ENCODE assay signal across 8 cellular contexts in the genomic region with DNA sequence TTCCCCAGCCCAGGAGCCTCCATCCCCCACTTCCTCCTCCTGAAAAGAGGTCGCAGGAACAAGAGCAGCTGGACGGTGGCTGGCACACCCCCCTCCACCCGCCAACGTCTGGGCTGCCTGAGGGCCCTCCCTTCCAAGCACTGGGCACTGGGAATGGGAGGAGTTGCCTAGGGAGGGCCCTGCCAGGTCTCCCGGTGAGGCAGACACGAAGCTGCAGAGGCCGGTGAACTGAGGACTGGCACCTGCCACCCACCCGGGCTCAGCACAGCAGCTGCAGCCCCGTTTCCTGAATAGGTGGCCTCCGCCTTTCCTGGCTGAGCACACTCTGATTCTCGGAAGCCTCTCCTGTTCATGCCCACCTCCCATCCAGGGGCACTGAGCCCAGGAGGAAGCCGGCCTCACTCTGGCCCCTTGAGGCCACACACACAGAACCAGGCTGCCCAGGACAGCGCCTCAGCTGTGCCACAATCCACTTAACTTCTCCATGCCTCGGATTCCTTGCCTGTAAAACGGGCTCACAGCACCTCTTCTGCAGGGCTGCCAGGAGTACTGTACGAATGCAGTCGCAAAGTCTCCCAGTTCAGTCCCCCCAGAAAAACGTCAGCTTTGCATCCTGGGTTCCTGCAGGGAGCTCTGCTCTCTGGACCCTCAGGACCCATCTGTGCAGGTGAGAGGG. TPM values are rescaled to one million over a fixed set of nuclear protein-coding genes. Genes with fewer than 3 reads are reported as not detected.
DNase-seq lines count a peak whose midpoint lies in the region; ATAC-seq and TF ChIP-seq lines count a peak whose summit lies in the region.

No MANE protein-coding gene starts in this region.

- peaks cover 5% of the 10 kb centered on the region for H3K36me3 ChIP-seq in BJ (ENCODE audit: control insufficient read depth, insufficient read depth, low read length)
- H3K36me3 ChIP-seq in mesodermal cell (ENCODE audit: control insufficient read depth, insufficient read depth, low read length), result peaks cover 3% of the 10 kb centered on the region

- no peaks in the 10 kb centered on the region for H3K9me3 ChIP-seq in mesodermal cell (ENCODE audit: control insufficient read depth, low read length)

- peak overlapping the region; percentile 55 for H3K4me3 ChIP-seq in BJ (ENCODE audit: low read depth, low read length)
- peak overlapping the region; percentile 90 for H3K4me3 ChIP-seq in LNCaP clone FGC (ENCODE audit: low read depth, low read length)
- peak overlapping the region; percentile 50 for H3K4me3 ChIP-seq in mesodermal cell (ENCODE audit: extremely low read depth, insufficient read depth, low read length, poor library complexity, severe bottlenecking)

- CTCF ChIA-PET in BJ (lab: Yijun Ruan, JAX), result interaction anchor here (1.4 to 3.0 kb wide), 4 partner anchors 10 to 23 kb away, joined by 4 to 21 read pairs (median 10); a partner anchor contains a TSS
- CTCF ChIA-PET in MCF 10A (lab: Yijun Ruan, JAX), result interaction anchor here (0.6 to 2.4 kb wide), 12 partner anchors 9 to 193 kb away, joined by 3 to 12 read pairs (median 4); a partner anchor contains a TSS

- H3K27ac Mint-ChIP-seq in MCF 10A (ENCODE audit: low read depth, unreplicated experiment), result no peak overlapping the region

- peak overlapping the region; percentile 74 for H3K4me3 Mint-ChIP-seq in MCF 10A (ENCODE audit: unreplicated experiment)

- intact Hi-C loops in MCF 10A (cut with micrococcal nuclease), result loop anchor here (10.0 kb wide), 1 partner anchor 180 kb away; a partner anchor contains a TSS

- 77 to 83% methylated on average over 14 to 18 of the region's 18 CpGs for WGBS in mesodermal cell (ENCODE audit: insufficient coverage in 2 of 2), 2 experiments

- H3K27ac ChIP-seq in mesodermal cell (ENCODE audit: low read depth, low read length, severe bottlenecking), result no peak overlapping the region

- peaks cover 6% of the 10 kb centered on the region for H3K36me3 Mint-ChIP-seq in MCF 10A (ENCODE audit: insufficient read depth, unreplicated experiment)

- DNase-seq in BJ (ENCODE audit: low read depth), result no peak
- DNase-seq in LNCaP clone FGC (ENCODE audit: low read depth), result no peak
- no peak for DNase-seq in MCF 10A (ENCODE audit: unreplicated experiment)
- no peak for DNase-seq in NK-92 treated with Interleukin-12 subunit alpha and Interleukin-12 subunit beta, amount 100 ng/mL, for 24 hours (lab: John Stamatoyannopoulos, UW)

- ATAC-seq in HG03135 (IDR thresholded peaks at IDR 0.05; ENCODE audit: unreplicated experiment) (no peak), GM21423 (IDR thresholded peaks at IDR 0.05; ENCODE audit: unreplicated experiment) (no peak), HG02571 (IDR thresholded peaks at IDR 0.05; ENCODE audit: unreplicated experiment) (no peak)

- no peaks in the 10 kb centered on the region for H3K27me3 Mint-ChIP-seq in MCF 10A (ENCODE audit: insufficient read depth, unreplicated experiment)

- TF ChIP-seq CTCF in BJ (IDR thresholded peaks at IDR 0.05; ENCODE audit: insufficient read depth, low read depth, low read length), result no peak
- no peak for TF ChIP-seq CTCF in LNCaP clone FGC (IDR thresholded peaks at IDR 0.05; ENCODE audit: control insufficient read depth, extremely low read depth, insufficient read depth)
- no peak for TF ChIP-seq CTCF in MCF 10A (IDR thresholded peaks at IDR 0.05; ENCODE audit: unreplicated experiment)

- H3K27me3 ChIP-seq in BJ (ENCODE audit: control insufficient read depth, insufficient read depth, low read length), result peaks cover 7% of the 10 kb centered on the region; the same call in 1 of the 2 replicates

- POLR2A ChIA-PET in BJ (lab: Charles Lee), result no interaction called here
- POLR2A ChIA-PET in MCF 10A (lab: Yijun Ruan, JAX), result interaction anchor here (0.6 to 1.1 kb wide), 5 partner anchors 9 to 196 kb away, joined by 3 to 4 read pairs (median 3); no protein-coding TSS in a partner anchor

- BruUV-seq in MCF 10A (replicated peaks; lab: Mats Ljungman, UMichigan), result TSS peak; percentile 37

- no peaks in the 10 kb centered on the region for H3K9me3 Mint-ChIP-seq in MCF 10A (ENCODE audit: unreplicated experiment)

- H3K4me1 ChIP-seq in mesodermal cell (ENCODE audit: control insufficient read depth, insufficient read depth, low read length, poor library complexity, severe bottlenecking), result no peaks in the 10 kb centered on the region

- H3K4me1 Mint-ChIP-seq in MCF 10A (ENCODE audit: insufficient read depth, unreplicated experiment), result no peaks in the 10 kb centered on the region

RNA-seq across cellular contexts. Expression of a gene that starts 1.3 kb away (rescaled TPM):
- 21.8 and 31.9 TPM in 2 replicates for polyA plus RNA-seq in BJ (2011; rRNA removed)
- polyA minus RNA-seq in BJ (2011; rRNA and poly(A)+ RNA removed), result 8.2 and 13.4 TPM in 2 replicates
- total RNA-seq in MCF 10A (2022), result 161 and 171 TPM in 2 replicates
- polyA plus RNA-seq in mesodermal cell (2013, experiment 1 of 2), result 64.4 TPM
- 43.8 TPM for polyA plus RNA-seq in mesodermal cell (2013, experiment 2 of 2)

RNA-seq across cellular contexts. Expression of a gene that starts 9.2 kb away (rescaled TPM):
- polyA plus RNA-seq in BJ (2011; rRNA removed), result not detected in 2 replicates
- not detected in 2 replicates for polyA minus RNA-seq in BJ (2011; rRNA and poly(A)+ RNA removed)
- 13.4 and 31.5 TPM in 2 replicates for total RNA-seq in MCF 10A (2022)
- 0.44 TPM for polyA plus RNA-seq in mesodermal cell (2013, experiment 1 of 2)
- polyA plus RNA-seq in mesodermal cell (2013, experiment 2 of 2), result not detected

RNA-seq across cellular contexts. Expression of a gene that starts 12.8 kb away (rescaled TPM):
- not detected in 2 replicates for polyA plus RNA-seq in BJ (2011; rRNA removed)
- not detected in 2 replicates for polyA minus RNA-seq in BJ (2011; rRNA and poly(A)+ RNA removed)
- total RNA-seq in MCF 10A (2022), result 0.12 TPM in 1 of 2 replicates, not detected in the other
- polyA plus RNA-seq in mesodermal cell (2013, experiment 1 of 2), result not detected
- polyA plus RNA-seq in mesodermal cell (2013, experiment 2 of 2), result not detected

RNA-seq across cellular contexts. Expression of a gene that starts 16.6 kb away (rescaled TPM):
- 8.7 and 16.0 TPM in 2 replicates for polyA plus RNA-seq in BJ (2011; rRNA removed)
- polyA minus RNA-seq in BJ (2011; rRNA and poly(A)+ RNA removed), result 17.2 and 28.5 TPM in 2 replicates
- total RNA-seq in MCF 10A (2022), result 20.0 and 21.7 TPM in 2 replicates
- 28.1 TPM for polyA plus RNA-seq in mesodermal cell (2013, experiment 1 of 2)
- 18.0 TPM for polyA plus RNA-seq in mesodermal cell (2013, experiment 2 of 2)

RNA-seq across cellular contexts. Expression of a gene that starts 25.7 kb away (rescaled TPM):
- 5.1 and 8.6 TPM in 2 replicates for polyA plus RNA-seq in BJ (2011; rRNA removed)
- 3.0 and 3.2 TPM in 2 replicates for polyA minus RNA-seq in BJ (2011; rRNA and poly(A)+ RNA removed)
- total RNA-seq in MCF 10A (2022), result 5.7 and 15.7 TPM in 2 replicates
- 9.4 TPM for polyA plus RNA-seq in mesodermal cell (2013, experiment 1 of 2)
- polyA plus RNA-seq in mesodermal cell (2013, experiment 2 of 2), result 11.6 TPM
